ENCODE assay signal across 2 cellular contexts in the genomic region with DNA sequence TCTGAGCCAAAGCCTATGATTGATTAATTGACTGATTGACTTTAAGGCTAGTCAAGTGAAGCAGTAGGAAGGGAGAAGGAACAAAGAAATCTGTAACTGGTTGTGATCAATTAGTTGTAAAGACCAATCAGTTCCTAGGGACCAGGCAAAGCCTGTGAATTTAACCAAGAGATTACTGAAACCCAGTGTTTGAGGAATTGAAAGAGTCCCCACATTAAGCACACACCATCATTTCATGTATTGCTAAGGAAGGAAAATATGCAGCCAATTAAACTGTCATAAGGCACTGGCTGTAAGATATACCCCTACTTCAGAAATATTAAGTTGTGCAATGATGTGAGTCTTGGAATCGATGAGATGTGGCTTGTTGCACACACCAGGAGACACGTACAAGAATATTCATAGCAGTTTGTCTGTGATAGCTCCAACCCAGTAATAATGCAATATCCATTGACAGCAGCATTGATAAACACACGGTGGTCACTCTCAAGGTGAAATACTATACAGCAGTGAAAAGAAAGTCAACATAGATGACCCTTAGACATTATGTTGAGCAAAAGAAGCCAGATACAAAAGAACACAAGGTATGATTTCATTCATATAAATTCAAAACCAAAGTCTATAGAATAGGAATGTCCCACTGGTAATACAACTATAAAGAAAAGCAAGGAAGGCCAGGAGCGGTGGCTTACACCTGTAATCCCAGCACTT.
TF ChIP-seq lines count a peak whose summit lies in the region.

No MANE protein-coding gene starts in this region.

TF ChIP-seq in IMR-90, 13 proteins besides CTCF, POLR2A, EP300 and RAD21:
- TF ChIP-seq RFX5 (IDR thresholded peaks at IDR 0.05; ENCODE audit: low read depth, low read length) (no peak), CEBPB (IDR thresholded peaks at IDR 0.05; ENCODE audit: low read depth, low read length) (0 out of 2 replicates have a peak, but pooled peaks have one; percentile 3), SMC3 (IDR thresholded peaks at IDR 0.05; ENCODE audit: low read depth, low read length) (no peak)
TF ChIP-seq in IMR-90: peak in this region for 1.

TF ChIP-seq in GM12878, 131 proteins besides CTCF, POLR2A, EP300 and RAD21:
- TF ChIP-seq SMAD1 (IDR thresholded peaks at IDR 0.05; ENCODE audit: low read depth, partially characterized antibody) (no peak), SPI1 (IDR thresholded peaks at IDR 0.05; ENCODE audit: borderline replicate concordance, insufficient read depth, low read depth, low read length) (peak; percentile 55; the same call in 1 of the 2 replicates)
